Comparison of ENCODE assay signal across 31 cellular contexts in genomic region chr1:206103979-206104378, GRCh38. TPM values are rescaled to one million over a fixed set of nuclear protein-coding genes. Genes with fewer than 3 reads are reported as not detected.
"Had no signal": no experiment of that assay in that cellular context is flagged by ENCODE, and none has a peak within 500 bp of the region (broad histone marks: within the 10 kb centered on the region; RNA-seq: fewer than 3 reads in every experiment).

No MANE protein-coding gene starts in this region.

- H3K27ac ChIP-seq: brain microvascular endothelial cell, epithelial cell of prostate, foreskin keratinocyte, gastroesophageal sphincter had no signal

- H3K27ac Mint-ChIP-seq: activated CD4-positive, alpha-beta memory T cell treated with anti-CD3 and anti-CD28 coated beads for 36 hours; activated CD4-positive, alpha-beta T cell treated with anti-CD3 and anti-CD28 coated beads for 36 hours; activated CD4-positive, alpha-beta T cell treated with anti-CD3 and anti-CD28 coated beads, Interleukin-2, amount 10 ng/mL, durations not matched to agents 24 days and 14 days; activated CD8-positive, alpha-beta T cell treated with anti-CD3 and anti-CD28 coated beads, Interleukin-2, amount 10 ng/mL, durations not matched to agents 7 days and 5 days; activated naive CD8-positive, alpha-beta T cell; activated T-helper 17 cell treated with anti-CD3 and anti-CD28 coated beads, Interleukin-2, amount 50 U/mL, for 72 hours had no signal

- H3K9me3 ChIP-seq: gastroesophageal sphincter had no signal

- H3K36me3 ChIP-seq: brain microvascular endothelial cell, gastroesophageal sphincter had no signal

- ATAC-seq: activated CD4-positive, alpha-beta T cell treated with anti-CD3 and anti-CD28 coated beads for 36 hours; activated CD8-positive, alpha-beta T cell treated with anti-CD3 and anti-CD28 coated beads, Interleukin-2, amount 10 ng/mL, durations not matched to agents 7 days and 5 days; activated T-cell treated with anti-CD3 and anti-CD28 coated beads, Interleukin-2, amount 50 U/mL, for 4 hours; activated T-helper 17 cell treated with anti-CD3 and anti-CD28 coated beads, Interleukin-2, amount 50 U/mL, for 72 hours; foreskin keratinocyte; gastroesophageal sphincter had no signal

- H3K4me1 ChIP-seq: foreskin keratinocyte had no signal

- H3K4me1 Mint-ChIP-seq: activated CD4-positive, alpha-beta T cell treated with anti-CD3 and anti-CD28 coated beads for 36 hours had no signal

- H3K4me3 Mint-ChIP-seq: activated CD4-positive, alpha-beta memory T cell treated with anti-CD3 and anti-CD28 coated beads for 36 hours; activated CD4-positive, alpha-beta T cell treated with anti-CD3 and anti-CD28 coated beads for 36 hours; activated CD4-positive, alpha-beta T cell treated with anti-CD3 and anti-CD28 coated beads, Interleukin-2, amount 10 ng/mL, durations not matched to agents 24 days and 14 days; activated CD8-positive, alpha-beta T cell treated with anti-CD3 and anti-CD28 coated beads, Interleukin-2, amount 10 ng/mL, durations not matched to agents 7 days and 5 days; activated naive CD8-positive, alpha-beta T cell; activated T-cell treated with anti-CD3 and anti-CD28 coated beads, Interleukin-2, amount 50 U/mL, for 4 hours; activated T-helper 17 cell treated with anti-CD3 and anti-CD28 coated beads, Interleukin-2, amount 50 U/mL, for 72 hours had no signal

- H3K36me3 Mint-ChIP-seq: activated CD4-positive, alpha-beta memory T cell treated with anti-CD3 and anti-CD28 coated beads for 36 hours; activated naive CD8-positive, alpha-beta T cell had no signal

- DNase-seq: activated CD4-positive, alpha-beta memory T cell treated with anti-CD3 and anti-CD28 coated beads for 36 hours; activated CD4-positive, alpha-beta T cell treated with anti-CD3 and anti-CD28 coated beads for 36 hours; activated CD4-positive, alpha-beta T cell treated with anti-CD3 and anti-CD28 coated beads, Interleukin-2, amount 10 ng/mL, durations not matched to agents 24 days and 14 days; activated CD4-positive, CD25-positive, alpha-beta regulatory T cell; activated CD4-positive, CD25-positive, alpha-beta regulatory T cell treated with anti-CD3 and anti-CD28 coated beads, Interleukin-2, amount 50 U/mL, for 72 hours; activated CD8-positive, alpha-beta T cell treated with anti-CD3 and anti-CD28 coated beads, Interleukin-2, amount 10 ng/mL, durations not matched to agents 7 days and 5 days; activated effector memory CD4-positive, alpha-beta T cell treated with Interleukin-2 at 50 U/mL for 16 hours; activated gamma-delta T cell treated with Interleukin-2 at 50 U/mL for 16 hours; activated naive CD4-positive, alpha-beta T cell treated with anti-CD3 and anti-CD28 coated beads, Interleukin-2, amount 50 U/mL, for 16 hours; activated naive CD4-positive, alpha-beta T cell treated with Interleukin-2 at 50 U/mL for 16 hours; activated T-cell treated with anti-CD3 and anti-CD28 coated beads, Interleukin-2, amount 50 U/mL, for 4 hours; amniotic stem cell; anterior cingulate cortex; brain microvascular endothelial cell; caudate nucleus; cortex of kidney; effector CD8-positive, alpha-beta T cell; foreskin keratinocyte; T-helper 1 cell; T-helper 2 cell had no signal

- H3K4me3 ChIP-seq: gastroesophageal sphincter had no signal

- H3K9me3 Mint-ChIP-seq: activated CD4-positive, alpha-beta memory T cell treated with anti-CD3 and anti-CD28 coated beads for 36 hours; activated CD4-positive, alpha-beta T cell treated with anti-CD3 and anti-CD28 coated beads, Interleukin-2, amount 10 ng/mL, durations not matched to agents 24 days and 14 days; activated T-cell treated with anti-CD3 and anti-CD28 coated beads, Interleukin-2, amount 50 U/mL, for 4 hours; activated T-helper 17 cell treated with anti-CD3 and anti-CD28 coated beads, Interleukin-2, amount 50 U/mL, for 72 hours had no signal

RNA-seq across cellular contexts. Expression of gene AVPR1B, which starts 13.2 kb away (rescaled TPM):
- total RNA-seq: activated CD4-positive, alpha-beta memory T cell treated with anti-CD3 and anti-CD28 coated beads for 36 hours; activated CD4-positive, alpha-beta T cell treated with anti-CD3 and anti-CD28 coated beads for 36 hours; activated CD4-positive, alpha-beta T cell treated with anti-CD3 and anti-CD28 coated beads, Interleukin-2, amount 10 ng/mL, durations not matched to agents 24 days and 14 days; activated CD8-positive, alpha-beta memory T cell treated with anti-CD3 and anti-CD28 coated beads for 36 hours; activated CD8-positive, alpha-beta T cell treated with anti-CD3 and anti-CD28 coated beads, Interleukin-2, amount 10 ng/mL, durations not matched to agents 7 days and 5 days; activated T-cell treated with anti-CD3 and anti-CD28 coated beads, Interleukin-2, amount 50 U/mL, for 4 hours; activated T-helper 17 cell treated with anti-CD3 and anti-CD28 coated beads, Interleukin-2, amount 50 U/mL, for 72 hours; astrocyte; bronchial epithelial cell; chondrocyte; dermis microvascular lymphatic vessel endothelial cell; endothelial cell of umbilical vein; foreskin keratinocyte; gastroesophageal sphincter; glomerular endothelial cell had no signal

RNA-seq across cellular contexts. Expression of gene RHEX, which starts 51.0 kb away (rescaled TPM):
- total RNA-seq: activated CD4-positive, alpha-beta memory T cell treated with anti-CD3 and anti-CD28 coated beads for 36 hours; activated CD4-positive, alpha-beta T cell treated with anti-CD3 and anti-CD28 coated beads for 36 hours; activated CD4-positive, alpha-beta T cell treated with anti-CD3 and anti-CD28 coated beads, Interleukin-2, amount 10 ng/mL, durations not matched to agents 24 days and 14 days; activated CD8-positive, alpha-beta memory T cell treated with anti-CD3 and anti-CD28 coated beads for 36 hours; activated CD8-positive, alpha-beta T cell treated with anti-CD3 and anti-CD28 coated beads, Interleukin-2, amount 10 ng/mL, durations not matched to agents 7 days and 5 days; activated T-cell treated with anti-CD3 and anti-CD28 coated beads, Interleukin-2, amount 50 U/mL, for 4 hours; activated T-helper 17 cell treated with anti-CD3 and anti-CD28 coated beads, Interleukin-2, amount 50 U/mL, for 72 hours; astrocyte; bronchial epithelial cell; chondrocyte; dermis microvascular lymphatic vessel endothelial cell; endothelial cell of umbilical vein; foreskin keratinocyte; glomerular endothelial cell had no signal
